ENCODE assay signal across 8 cellular contexts in genomic region chr3:189148090-189148507, GRCh38. TPM values are rescaled to one million over a fixed set of nuclear protein-coding genes. Genes with fewer than 3 reads are reported as not detected.
DNase-seq lines count a peak whose midpoint lies in the region; ATAC-seq and TF ChIP-seq lines count a peak whose summit lies in the region.

No MANE protein-coding gene starts in this region.

- no peaks in the 10 kb centered on the region for H4K20me1 ChIP-seq in PC-9 (ENCODE audit: insufficient read depth)

- TF ChIP-seq CTCF in PC-9 (conservative IDR thresholded peaks at IDR 0.05), result peak; percentile 97
- peak; percentile 76 for TF ChIP-seq CTCF in fibroblast of the aortic adventitia (IDR thresholded peaks at IDR 0.05; ENCODE audit: insufficient read depth, low read length)

- H3K4me1 ChIP-seq in PC-9 (replicated peaks; ENCODE audit: insufficient read depth), result peaks cover 7% of the 10 kb centered on the region
- H3K4me1 ChIP-seq in neuron (ENCODE audit: insufficient read depth, low read length), result no peaks in the 10 kb centered on the region

- peak; percentile 83 for ATAC-seq in GM19452 (IDR thresholded peaks at IDR 0.05; ENCODE audit: unreplicated experiment)

- H3K4me2 ChIP-seq in PC-9, result no peak overlapping the region

- CTCF ChIA-PET in PC-9 (lab: Charles Lee), result interaction anchor here (0.6 to 1.0 kb wide), 4 partner anchors 9 to 1408 kb away, joined by 3 to 6 read pairs (median 4); no protein-coding TSS in a partner anchor

- H3K4me3 ChIP-seq in PC-9, result no peak overlapping the region
- H3K4me3 ChIP-seq in fibroblast of the aortic adventitia (ENCODE audit: low read depth, low read length), result no peak overlapping the region
- H3K4me3 ChIP-seq in neuron (ENCODE audit: low read length), result no peak overlapping the region

- H3K27me3 ChIP-seq in PC-9 (ENCODE audit: insufficient read depth, low read depth) (no peaks in the 10 kb centered on the region), neuron (ENCODE audit: insufficient read depth, low read length) (no peaks in the 10 kb centered on the region)

- DNase-seq in COLO668 (lab: John Stamatoyannopoulos, UW; ENCODE audit: unreplicated experiment) (peak; percentile 26), HT-29 (ENCODE audit: low spot score) (peak; percentile 83), PC-9 (peak; percentile 59), activated T-helper 1 cell treated with Interleukin-2 at 50 U/mL for 16 hours (ENCODE audit: low read depth) (peak; percentile 47), fibroblast of the aortic adventitia (ENCODE audit: low read depth) (peak; percentile 80), substantia nigra (lab: John Stamatoyannopoulos, UW) (peak in 38 of 49 donors; percentile 1 to 62 (median 28))

- H3K27ac ChIP-seq in PC-9 (no peak overlapping the region), substantia nigra (ENCODE audit: low read depth, low read length, poor library complexity, severe bottlenecking) (no peak overlapping the region)

- POLR2A ChIA-PET in PC-9 (lab: Charles Lee; ENCODE audit: unreplicated experiment), result no interaction called here

- H2AFZ ChIP-seq in PC-9 (no peak overlapping the region), neuron (ENCODE audit: low read depth, low read length) (peak overlapping the region; percentile 58)

- no peaks in the 10 kb centered on the region for H3F3A ChIP-seq in PC-9 (ENCODE audit: insufficient read depth, low read depth)

- H3K36me3 ChIP-seq in PC-9 (ENCODE audit: low read depth) (no peaks in the 10 kb centered on the region), neuron (ENCODE audit: insufficient read depth, low read length) (no peaks in the 10 kb centered on the region)

- H3K79me2 ChIP-seq in PC-9 (ENCODE audit: low read depth), result no peaks in the 10 kb centered on the region

- BruUV-seq in PC-9 (replicated peaks; lab: Mats Ljungman, UMichigan), result no TSS peak

- H3K9me3 ChIP-seq in PC-9 (ENCODE audit: insufficient read depth, low read depth) (peaks cover 8% of the 10 kb centered on the region; the same call in 1 of the 2 replicates), neuron (ENCODE audit: low read length) (no peaks in the 10 kb centered on the region)

- intact Hi-C loops in PC-9 (cut with micrococcal nuclease; ENCODE audit: unreplicated experiment), result loop anchor here (1.0 to 10.0 kb wide), 5 partner anchors 85 to 993 kb away; partner anchors contain the start of gene LPP

- H3K9me2 ChIP-seq in PC-9 (ENCODE audit: insufficient read depth), result no peaks in the 10 kb centered on the region

RNA-seq across cellular contexts. Expression of gene TPRG1, which starts 23.7 kb away (rescaled TPM):
- total RNA-seq in HT-29 (2014; rRNA removed; shearing (Covaris generic)), result 0.21 TPM in 1 of 2 replicates, not detected in the other
- total RNA-seq in PC-9 (2021), result 1.7 and 1.9 TPM in 2 replicates
- total RNA-seq in fibroblast of the aortic adventitia (ENCODE audit: low replicate concordance), result 0.45 and 8.6 TPM in 2 replicates

Comparison
In these comparisons a context has a peak if more than half of its experiments do, and no peak if none do; other contexts are left out.
1. DNase-seq: peak in every context shown above with its lines; median percentile 83 in HT-29; 80 in fibroblast of the aortic adventitia; 59 in PC-9; 47 in activated T-helper 1 cell treated with Interleukin-2 at 50 U/mL for 16 hours; 28 in substantia nigra; 26 in COLO668.